ENCODE assay signal across 1 cellular context in genomic region chr6:35717449-35718353, GRCh38.
TF ChIP-seq lines count a peak whose summit lies in the region.

No MANE protein-coding gene starts in this region.

TF ChIP-seq in endothelial cell of umbilical vein, 7 proteins besides CTCF, POLR2A, EP300 and RAD21:
- TF ChIP-seq JUN (IDR thresholded peaks at IDR 0.05; ENCODE audit: borderline replicate concordance, insufficient read depth, insufficient read length, low read depth) (no peak), POLR2AphosphoS5 (IDR thresholded peaks at IDR 0.05; ENCODE audit: insufficient read depth, low read depth, low read length) (no peak), GATA2 (IDR thresholded peaks at IDR 0.05; ENCODE audit: insufficient read depth, insufficient read length, low read depth, low read length) (no peak), MYC (IDR thresholded peaks at IDR 0.05; ENCODE audit: low read depth, low read length) (no peak), EZH2 (IDR thresholded peaks at IDR 0.05; ENCODE audit: borderline replicate concordance, low read depth, low read length, severe bottlenecking) (no peak), FOS (IDR thresholded peaks at IDR 0.05; ENCODE audit: borderline replicate concordance, insufficient read depth, low read length) (no peak)
- TF ChIP-seq, protein P1, sequence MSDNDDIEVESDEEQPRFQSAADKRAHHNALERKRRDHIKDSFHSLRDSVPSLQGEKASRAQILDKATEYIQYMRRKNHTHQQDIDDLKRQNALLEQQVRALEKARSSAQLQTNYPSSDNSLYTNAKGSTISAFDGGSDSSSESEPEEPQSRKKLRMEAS (IDR thresholded peaks at IDR 0.05; ENCODE audit: insufficient read depth, insufficient read length), result no peak
